In the genomic region with DNA sequence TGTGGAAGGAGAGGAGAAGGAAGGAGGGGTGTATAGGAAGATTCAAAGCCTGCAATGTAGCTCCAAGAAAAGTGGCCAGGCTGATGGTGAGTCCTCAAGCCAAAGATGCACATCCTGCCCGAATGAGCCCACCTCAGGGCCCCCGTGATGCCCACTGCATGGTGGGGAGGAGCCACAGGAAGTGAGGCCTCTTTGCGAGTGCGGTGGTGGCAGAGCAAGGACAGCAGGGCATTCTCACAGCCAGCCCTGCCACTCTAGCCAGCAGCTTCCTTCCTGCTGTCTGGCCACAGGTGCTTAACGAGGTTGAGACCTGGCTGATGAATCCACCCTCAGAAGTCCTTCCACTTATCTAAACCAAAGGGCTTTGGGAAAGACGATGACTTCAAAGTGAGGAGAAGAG, we compare ENCODE assay signal across 15 cellular contexts.
"Had no signal": no experiment of that assay in that cellular context is flagged by ENCODE, and none has a peak within 500 bp of the region (broad histone marks: within the 10 kb centered on the region; RNA-seq: fewer than 3 reads in every experiment).

No MANE protein-coding gene starts in this region.

- DNase-seq: activated B cell treated with CpG ODN at 0.5 μM for 24 hours; activated CD4-positive, alpha-beta T cell treated with anti-CD3 and anti-CD28 coated beads for 4 hours; activated T-cell treated with anti-CD3 and anti-CD28 coated beads for 4 hours; cerebellar nuclear complex; effector CD4-positive, alpha-beta T cell; heart right ventricle; mesenchymal stem cell; naive thymus-derived CD8-positive, alpha-beta T cell; psoas muscle; right cardiac atrium; upper lobe of right lung had no signal

- H3K36me3 ChIP-seq: ascending aorta, esophagus muscularis mucosa, heart right ventricle, thoracic aorta, upper lobe of right lung had no signal

- H3K27ac ChIP-seq: ascending aorta, esophagus muscularis mucosa, heart right ventricle, psoas muscle, skin epidermis, thoracic aorta, upper lobe of right lung had no signal

- H3K4me3 ChIP-seq: ascending aorta, esophagus muscularis mucosa, heart right ventricle, psoas muscle, skin epidermis, thoracic aorta, upper lobe of right lung had no signal

- H3K27ac Mint-ChIP-seq: activated B cell treated with CpG ODN at 0.5 μM for 24 hours had no signal

- ATAC-seq: heart right ventricle; naive thymus-derived CD8-positive, alpha-beta T cell; psoas muscle; right cardiac atrium; upper lobe of right lung had no signal

- H3K27me3 ChIP-seq: ascending aorta, esophagus muscularis mucosa, heart right ventricle, upper lobe of right lung had no signal

- H3K4me3 Mint-ChIP-seq: activated B cell treated with CpG ODN at 0.5 μM for 24 hours had no signal

- H3K9me3 ChIP-seq: thoracic aorta, upper lobe of right lung had no signal

- H3K4me1 ChIP-seq: ascending aorta, esophagus muscularis mucosa, psoas muscle, upper lobe of right lung had no signal

- H3K27me3 Mint-ChIP-seq: activated B cell treated with CpG ODN at 0.5 μM for 24 hours; naive thymus-derived CD8-positive, alpha-beta T cell had no signal

- H3K36me3 Mint-ChIP-seq: naive thymus-derived CD8-positive, alpha-beta T cell had no signal
